ENCODE assay signal across 23 cellular contexts in genomic region chr20:57143173-57143572, GRCh38.
"Had no signal": no experiment of that assay in that cellular context is flagged by ENCODE, and none has a peak within 500 bp of the region (broad histone marks: within the 10 kb centered on the region; RNA-seq: fewer than 3 reads in every experiment).

No MANE protein-coding gene starts in this region.

- H3K4me1 ChIP-seq: colonic mucosa, foreskin keratinocyte, lower lobe of right lung, parathyroid adenoma, right lobe of liver, stomach had no signal

- H3K4me3 Mint-ChIP-seq: dendritic cell treated with granulocyte-macrophage colony-stimulating factor and Interleukin-4, amounts not matched to agents 40 ng/mL and 50 ng/mL, for 4 days; naive thymus-derived CD8-positive, alpha-beta T cell had no signal

- H3K9me3 ChIP-seq: colonic mucosa, esophagus muscularis mucosa, heart right ventricle, lower lobe of right lung, right lobe of liver, thyroid gland had no signal

- DNase-seq: colonic mucosa; effector memory CD4-positive, alpha-beta T cell; foreskin keratinocyte; glutamatergic neuron; heart right ventricle; left colon; left ventricle myocardium superior; lower lobe of right lung; naive thymus-derived CD8-positive, alpha-beta T cell; right lobe of liver; small intestine; stimulated activated CD4-positive, alpha-beta T cell treated with anti-CD3 and anti-CD28 coated beads, Interleukin-12 subunit alpha, Interleukin-12 subunit beta, amount 100 ng/mL, for 4 hours; stimulated activated CD4-positive, alpha-beta T cell treated with anti-CD3 and anti-CD28 coated beads, Interleukin-1b, Interleukin-23, amount 100 ng/mL, for 48 hours; stimulated activated CD4-positive, alpha-beta T cell treated with anti-CD3 and anti-CD28 coated beads, Interleukin-4, amount 100 ng/mL, for 1 hour; stimulated activated CD8-positive, alpha-beta memory T cell treated with anti-CD3 and anti-CD28 coated beads, Interleukin-4, amount 100 ng/mL, for 48 hours; stimulated activated naive CD4-positive, alpha-beta T cell treated with Interleukin-2 at 50 U/mL for 16 hours; stomach; thyroid gland; trophoblast cell had no signal

- H3K79me2 ChIP-seq: parathyroid adenoma had no signal

- ATAC-seq: foreskin keratinocyte; heart right ventricle; left colon; left ventricle myocardium superior; lower lobe of right lung; naive thymus-derived CD8-positive, alpha-beta T cell had no signal

- H3K9me3 Mint-ChIP-seq: dendritic cell treated with granulocyte-macrophage colony-stimulating factor and Interleukin-4, amounts not matched to agents 40 ng/mL and 50 ng/mL, for 4 days had no signal

- H3K27ac Mint-ChIP-seq: dendritic cell treated with granulocyte-macrophage colony-stimulating factor and Interleukin-4, amounts not matched to agents 40 ng/mL and 50 ng/mL, for 4 days; naive thymus-derived CD8-positive, alpha-beta T cell; progenitor cell of endocrine pancreas had no signal

- H3K9ac ChIP-seq: parathyroid adenoma had no signal

- H2AFZ ChIP-seq: parathyroid adenoma had no signal

- H3K36me3 Mint-ChIP-seq: naive thymus-derived CD8-positive, alpha-beta T cell had no signal

- H3K36me3 ChIP-seq: colonic mucosa, esophagus muscularis mucosa, heart right ventricle, lower lobe of right lung, right lobe of liver, stomach, thyroid gland had no signal

- H3K27me3 ChIP-seq: colonic mucosa, right lobe of liver, thyroid gland had no signal

- H3K4me3 ChIP-seq: colonic mucosa, esophagus muscularis mucosa, heart right ventricle, lower lobe of right lung, right lobe of liver, stomach, thyroid gland had no signal

- H3K4me1 Mint-ChIP-seq: naive thymus-derived CD8-positive, alpha-beta T cell had no signal

- H3K27ac ChIP-seq: colonic mucosa, esophagus muscularis mucosa, foreskin keratinocyte, heart right ventricle, lower lobe of right lung, parathyroid adenoma, right lobe of liver, stomach, thyroid gland had no signal
